ENCODE assay signal across 1 cellular context in the genomic region with DNA sequence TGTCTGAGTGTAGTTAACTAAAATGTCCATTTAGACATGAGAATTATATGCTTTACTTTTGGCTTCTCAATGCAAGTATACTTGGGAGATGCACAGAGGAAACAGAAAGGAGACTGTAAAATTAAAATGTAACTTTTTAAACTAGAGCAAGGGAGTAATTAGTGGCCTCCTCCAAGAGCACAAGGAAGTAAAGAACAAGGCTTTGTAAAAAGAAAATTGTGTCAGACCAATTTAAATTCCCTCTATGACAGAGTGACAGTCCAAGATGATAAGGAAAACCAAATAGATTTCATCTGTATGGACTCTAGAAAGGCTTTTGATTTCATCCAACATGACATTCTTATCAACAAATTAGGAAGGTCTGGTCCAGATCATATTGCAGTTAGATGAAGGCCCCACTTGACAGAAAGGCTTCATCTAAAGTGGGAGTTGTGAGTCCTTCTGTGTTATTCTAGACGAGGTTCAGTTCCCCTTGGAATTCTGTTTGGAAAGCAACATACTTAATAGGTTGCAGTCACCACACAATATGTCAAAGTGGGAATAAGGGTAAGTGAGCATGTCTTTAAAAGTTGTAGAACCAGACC.
TF ChIP-seq lines count a peak whose summit lies in the region.

No MANE protein-coding gene starts in this region.

TF ChIP-seq in endothelial cell of umbilical vein, 7 proteins besides CTCF, POLR2A, EP300 and RAD21:
- TF ChIP-seq FOS (IDR thresholded peaks at IDR 0.05; ENCODE audit: borderline replicate concordance, insufficient read depth, low read length) (no peak), JUN (IDR thresholded peaks at IDR 0.05; ENCODE audit: borderline replicate concordance, insufficient read depth, insufficient read length, low read depth) (no peak), EZH2 (IDR thresholded peaks at IDR 0.05; ENCODE audit: borderline replicate concordance, low read depth, low read length, severe bottlenecking) (no peak), POLR2AphosphoS5 (IDR thresholded peaks at IDR 0.05; ENCODE audit: insufficient read depth, low read depth, low read length) (no peak), MYC (IDR thresholded peaks at IDR 0.05; ENCODE audit: low read depth, low read length) (no peak), GATA2 (IDR thresholded peaks at IDR 0.05; ENCODE audit: insufficient read depth, insufficient read length, low read depth, low read length) (no peak)
- TF ChIP-seq, protein P1, sequence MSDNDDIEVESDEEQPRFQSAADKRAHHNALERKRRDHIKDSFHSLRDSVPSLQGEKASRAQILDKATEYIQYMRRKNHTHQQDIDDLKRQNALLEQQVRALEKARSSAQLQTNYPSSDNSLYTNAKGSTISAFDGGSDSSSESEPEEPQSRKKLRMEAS (IDR thresholded peaks at IDR 0.05; ENCODE audit: insufficient read depth, insufficient read length): no peak
